1 cellular context compared by ENCODE assay signal in the genomic region with DNA sequence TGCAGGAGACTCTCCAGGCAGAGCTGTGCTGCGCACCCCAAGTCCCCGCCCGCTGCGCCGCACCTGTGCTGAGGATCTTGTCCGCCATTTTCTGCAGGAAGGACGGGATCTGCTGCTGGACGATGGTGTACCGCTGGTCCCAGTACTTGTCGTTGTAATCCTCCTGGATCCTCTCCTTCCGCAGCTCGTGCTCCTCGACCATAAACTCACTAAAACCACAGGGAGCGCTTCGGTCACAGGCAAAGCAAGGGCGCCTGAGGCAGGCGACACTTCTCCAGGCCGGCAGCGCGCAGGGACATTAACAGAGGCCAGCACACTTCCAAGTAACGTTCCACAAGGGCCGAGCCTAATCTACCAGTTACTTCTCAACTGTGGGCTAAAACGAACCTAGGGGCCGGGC.
TF ChIP-seq lines count a peak whose summit lies in the region.

No MANE protein-coding gene starts in this region.

TF ChIP-seq in HepG2, 621 proteins besides CTCF, POLR2A, EP300 and RAD21:
- TF ChIP-seq ZEB1 (IDR thresholded peaks at IDR 0.05; ENCODE audit: insufficient replicate concordance, low read depth), result no peak
- TF ChIP-seq ZFP36L1 (CRISPR knock-in tag; IDR thresholded peaks at IDR 0.05), result no peak
- TF ChIP-seq AGO2 (optimal IDR thresholded peaks at IDR 0.05; ENCODE audit: low read depth, low read length), result peak; percentile 48
- no peak for TF ChIP-seq ZNF446 (CRISPR knock-in tag; IDR thresholded peaks at IDR 0.05)
